ENCODE assay signal across 10 cellular contexts in genomic region chr20:11777861-11778570, GRCh38.
DNase-seq lines count a peak whose midpoint lies in the region; ATAC-seq, FAIRE-seq and TF ChIP-seq lines count a peak whose summit lies in the region.
"Had no signal": no experiment of that assay in that cellular context is flagged by ENCODE, and none has a peak within 500 bp of the region (broad histone marks: within the 10 kb centered on the region; RNA-seq: fewer than 3 reads in every experiment).

No MANE protein-coding gene starts in this region.

- no peaks in the 10 kb centered on the region for H3K27me3 ChIP-seq in left ventricle myocardium inferior (ENCODE audit: low read depth)
- H3K27me3 ChIP-seq: BLaER1 treated with 17β-estradiol and CSF1 and Interleukin-3, amounts not matched to agents 10 nM and 100 nM had no signal

- DNase-seq in left ventricle myocardium inferior, result no peak
- no peak for DNase-seq in Right ventricle myocardium superior
- peak; percentile 27 to 54 for DNase-seq in SHP77 (lab: John Stamatoyannopoulos, UW)
- peak; percentile 78 for DNase-seq in glomerular endothelial cell (ENCODE audit: extremely low read depth, low read depth, low spot score)
- peak; percentile 35 for DNase-seq in urothelium cell line (ENCODE audit: low spot score)
- DNase-seq in glutamatergic neuron, result no peak
- no peak for DNase-seq in SK-N-DZ (ENCODE audit: low spot score)
- DNase-seq: activated CD4-positive, alpha-beta T cell treated with anti-CD3 and anti-CD28 coated beads for 1 hour had no signal

- H3K36me3 ChIP-seq in left ventricle myocardium inferior, result no peaks in the 10 kb centered on the region
- H3K36me3 ChIP-seq: BLaER1 treated with 17β-estradiol and CSF1 and Interleukin-3, amounts not matched to agents 10 nM and 100 nM had no signal

- peak overlapping the region; percentile 0 for H3K27ac ChIP-seq in left ventricle myocardium inferior (replicated peaks)
- H3K27ac ChIP-seq: BLaER1 treated with 17β-estradiol and CSF1 and Interleukin-3, amounts not matched to agents 10 nM and 100 nM had no signal

- H3K27me3 Mint-ChIP-seq in glutamatergic neuron (ENCODE audit: unreplicated experiment), result no peaks in the 10 kb centered on the region

- no peaks in the 10 kb centered on the region for H3K36me3 Mint-ChIP-seq in glutamatergic neuron (ENCODE audit: unreplicated experiment)

- intact Hi-C loops in left ventricle myocardium inferior (cut with micrococcal nuclease), result no loop called here
- intact Hi-C loops in Right ventricle myocardium superior (cut with DNase I), result no loop called here

- no peak for FAIRE-seq in urothelium cell line (lab: Jason Lieb, UNC)

- H3K4me3 ChIP-seq in left ventricle myocardium inferior, result peak overlapping the region; percentile 33
- H3K4me3 ChIP-seq: BLaER1 treated with 17β-estradiol and CSF1 and Interleukin-3, amounts not matched to agents 10 nM and 100 nM had no signal

- no peaks in the 10 kb centered on the region for H3K4me1 Mint-ChIP-seq in glutamatergic neuron (ENCODE audit: low read depth, unreplicated experiment)

- H3K4me3 Mint-ChIP-seq in glutamatergic neuron (ENCODE audit: unreplicated experiment), result no peak overlapping the region

- ATAC-seq in Right ventricle myocardium superior (ENCODE audit: poor library complexity), result no peak
- no peak for ATAC-seq in GM18867 (IDR thresholded peaks at IDR 0.05; ENCODE audit: unreplicated experiment)

- no peak overlapping the region for H3K27ac Mint-ChIP-seq in glutamatergic neuron (ENCODE audit: unreplicated experiment)

- no peaks in the 10 kb centered on the region for H3K4me1 ChIP-seq in left ventricle myocardium inferior
- H3K4me1 ChIP-seq: BLaER1 treated with 17β-estradiol and CSF1 and Interleukin-3, amounts not matched to agents 10 nM and 100 nM had no signal

- H3K9me3 ChIP-seq in left ventricle myocardium inferior (replicated peaks), result peaks cover 13% of the 10 kb centered on the region

- TF ChIP-seq CTCF in left ventricle myocardium inferior (IDR thresholded peaks at IDR 0.05; ENCODE audit: borderline replicate concordance) (no peak), glutamatergic neuron (IDR thresholded peaks at IDR 0.05; ENCODE audit: partially characterized antibody, unreplicated experiment) (no peak)

- no peaks in the 10 kb centered on the region for H3K9me3 Mint-ChIP-seq in glutamatergic neuron (ENCODE audit: unreplicated experiment)

Comparison
In these comparisons a context has a peak if more than half of its experiments do, and no peak if none do; other contexts are left out.
1. DNase-seq: peak in SHP77 (2 of 2), glomerular endothelial cell (single experiment) and urothelium cell line (single experiment); none in left ventricle myocardium inferior (single experiment), Right ventricle myocardium superior (single experiment), glutamatergic neuron (single experiment) and SK-N-DZ (single experiment).